Comparison of ENCODE assay signal across 16 cellular contexts in genomic region chr5:75513841-75514240, GRCh38. TPM values are rescaled to one million over a fixed set of nuclear protein-coding genes. Genes with fewer than 3 reads are reported as not detected.
DNase-seq lines count a peak whose midpoint lies in the region; ATAC-seq, FAIRE-seq and TF ChIP-seq lines count a peak whose summit lies in the region.
"Had no signal": no experiment of that assay in that cellular context is flagged by ENCODE, and none has a peak within 500 bp of the region (broad histone marks: within the 10 kb centered on the region; RNA-seq: fewer than 3 reads in every experiment).

No MANE protein-coding gene starts in this region.

- H3K36me3 ChIP-seq in BE2C (no peaks in the 10 kb centered on the region; the same call in 1 of the 2 replicates), MG63 (peaks cover 23% of the 10 kb centered on the region)
- H3K36me3 ChIP-seq: colonic mucosa had no signal

- H3K56ac ChIP-seq in H9 (ENCODE audit: insufficient read length, low read depth, low read length): no peak overlapping the region

- no peak overlapping the region for H3K27ac Mint-ChIP-seq in activated T-helper 17 cell treated with anti-CD3 and anti-CD28 coated beads, Interleukin-2, amount 50 U/mL, for 72 hours
- H3K27ac Mint-ChIP-seq in naive B cell (peak overlapping the region; percentile 75 to 98 (median 92)), H9 (no peak overlapping the region)
- H3K27ac Mint-ChIP-seq: activated CD8-positive, alpha-beta memory T cell treated with anti-CD3 and anti-CD28 coated beads, Interleukin-2, amount 10 ng/mL, durations not matched to agents 7 days and 5 days; CD8-positive, alpha-beta T cell had no signal

- H3K4me3 Mint-ChIP-seq in activated T-helper 17 cell treated with anti-CD3 and anti-CD28 coated beads, Interleukin-2, amount 50 U/mL, for 72 hours: peak overlapping the region; percentile 93
- H3K4me3 Mint-ChIP-seq in naive B cell: peak overlapping the region in 7 of 8 donors; percentile 29 to 97 (median 63)
- H3K4me3 Mint-ChIP-seq in H9: no peak overlapping the region
- H3K4me3 Mint-ChIP-seq: CD8-positive, alpha-beta T cell had no signal

- no peak overlapping the region for H2AK5ac ChIP-seq in H9 (ENCODE audit: insufficient read length, low read length)

- H3K4me3 ChIP-seq in BE2C (ENCODE audit: low read depth, low read length): peak overlapping the region; percentile 85
- H3K4me3 ChIP-seq in MG63: no peak overlapping the region
- H3K4me3 ChIP-seq: colonic mucosa had no signal

- peaks cover 5% of the 10 kb centered on the region for H3K23me2 ChIP-seq in H9 (ENCODE audit: insufficient read length, low read depth, low read length, poor library complexity, severe bottlenecking)

- no peak overlapping the region for H2BK120ac ChIP-seq in H9 (ENCODE audit: low read depth, low read length, poor library complexity, severe bottlenecking)

- no CpG with 5 or more reads among the region's 1 CpG for WGBS in H9 (ENCODE audit: extremely low coverage, insufficient read length, low lambda C conversion rate)

- no peak overlapping the region for H3K9ac ChIP-seq in H9 (ENCODE audit: extremely low read depth, insufficient read length, low read length)

- no peak overlapping the region for H3T11ph ChIP-seq in H9 (ENCODE audit: low read length)

- H4K8ac ChIP-seq in H9 (replicated peaks; ENCODE audit: insufficient read length, low read depth, low read length): no peak overlapping the region

- peaks cover 14% of the 10 kb centered on the region for H3K4me1 ChIP-seq in BE2C
- no peaks in the 10 kb centered on the region for H3K4me1 ChIP-seq in H9 (ENCODE audit: insufficient read depth, low read length)

- H3K27ac ChIP-seq in H9 (ENCODE audit: insufficient read length, low read depth, low read length): no peak overlapping the region
- H3K27ac ChIP-seq: colonic mucosa had no signal

- no peak for DNase-seq in BE2C
- DNase-seq in GM18507 (ENCODE audit: extremely low spot score, insufficient read length, low read depth): no peak
- DNase-seq in naive B cell: peak; percentile 21
- DNase-seq in DMS153 treated with DMSO at 0.1 percent for 48 hours (lab: John Stamatoyannopoulos, UW; ENCODE audit: unreplicated experiment): no peak
- no peak for DNase-seq in sciatic nerve (ENCODE audit: low spot score)
- DNase-seq in H9: no peak
- no peak for DNase-seq in MG63
- DNase-seq: activated CD8-positive, alpha-beta memory T cell treated with anti-CD3 and anti-CD28 coated beads, Interleukin-2, amount 10 ng/mL, durations not matched to agents 7 days and 5 days; CD8-positive, alpha-beta T cell; colonic mucosa; midbrain; NCI-H1105; NCI-H446 treated with DMSO at 0.1 percent for 48 hours; Right ventricle myocardium superior; stimulated activated naive CD8-positive, alpha-beta T cell treated with anti-CD3 and anti-CD28 coated beads, Interleukin-15, Interleukin-2, amounts not matched to agents 100 U/mL and 50 U/mL, for 24 hours had no signal

- H3K4ac ChIP-seq in H9 (ENCODE audit: low read depth, low read length): no peak overlapping the region

- TF ChIP-seq CTCF in BE2C (IDR thresholded peaks at IDR 0.05; ENCODE audit: low read depth, low read length): no peak
- TF ChIP-seq CTCF in H9 (conservative IDR thresholded peaks at IDR 0.05): no peak

- intact Hi-C loops in sciatic nerve (cut with DNase I): no loop called here

- peaks cover 22% of the 10 kb centered on the region for H3K4me1 Mint-ChIP-seq in activated T-helper 17 cell treated with anti-CD3 and anti-CD28 coated beads, Interleukin-2, amount 50 U/mL, for 72 hours
- H3K4me1 Mint-ChIP-seq in naive B cell: peaks cover 33 to 76% (median 69%) of the 10 kb centered on the region in 3 donors
- H3K4me1 Mint-ChIP-seq in H9: peaks cover 25 to 29% of the 10 kb centered on the region in 2 experiments

- no peak overlapping the region for H3K18ac ChIP-seq in H9 (ENCODE audit: insufficient read length, low read depth, low read length)

- H3K27me3 Mint-ChIP-seq in activated T-helper 17 cell treated with anti-CD3 and anti-CD28 coated beads, Interleukin-2, amount 50 U/mL, for 72 hours: no peaks in the 10 kb centered on the region
- no peaks in the 10 kb centered on the region for H3K27me3 Mint-ChIP-seq in naive B cell
- no peaks in the 10 kb centered on the region for H3K27me3 Mint-ChIP-seq in H9 (ENCODE audit: low read depth)
- H3K27me3 Mint-ChIP-seq: activated CD8-positive, alpha-beta memory T cell treated with anti-CD3 and anti-CD28 coated beads, Interleukin-2, amount 10 ng/mL, durations not matched to agents 7 days and 5 days had no signal

- H3K27me3 ChIP-seq in BE2C: no peaks in the 10 kb centered on the region
- no peaks in the 10 kb centered on the region for H3K27me3 ChIP-seq in H9 (ENCODE audit: insufficient read depth, low read length)
- no peaks in the 10 kb centered on the region for H3K27me3 ChIP-seq in MG63
- H3K27me3 ChIP-seq: colonic mucosa had no signal

- no peak overlapping the region for H2AFZ ChIP-seq in H9 (ENCODE audit: low read length)

- H3K4me2 ChIP-seq in H9 (ENCODE audit: insufficient read depth, insufficient read length, low read length): no peak overlapping the region

- H3K36me3 Mint-ChIP-seq in activated T-helper 17 cell treated with anti-CD3 and anti-CD28 coated beads, Interleukin-2, amount 50 U/mL, for 72 hours (ENCODE audit: low read depth): peaks cover 28% of the 10 kb centered on the region
- H3K36me3 Mint-ChIP-seq in naive B cell (no peaks in the 10 kb centered on the region), H9 (ENCODE audit: insufficient read depth in 1 of 3, low read depth in 3 of 3) (peaks cover 0 to 4% (median 0%) of the 10 kb centered on the region in 3 experiments; a peak in 2 of 7 replicates)

- no peak overlapping the region for H2BK20ac ChIP-seq in H9 (ENCODE audit: low read depth, low read length, poor library complexity, severe bottlenecking)

- H3K14ac ChIP-seq in H9 (ENCODE audit: insufficient read depth, low read length): no peak overlapping the region

- no peaks in the 10 kb centered on the region for H3K9me3 Mint-ChIP-seq in activated T-helper 17 cell treated with anti-CD3 and anti-CD28 coated beads, Interleukin-2, amount 50 U/mL, for 72 hours
- H3K9me3 Mint-ChIP-seq in naive B cell: peaks cover 0 to 5% (median 0%) of the 10 kb centered on the region in 7 donors
- peaks cover 0 to 5% of the 10 kb centered on the region in 2 experiments; a peak in 1 of 5 replicates for H3K9me3 Mint-ChIP-seq in H9
- H3K9me3 Mint-ChIP-seq: CD8-positive, alpha-beta T cell had no signal

- H4K91ac ChIP-seq in H9 (ENCODE audit: insufficient read length, low read depth, low read length): no peak overlapping the region

- no peak overlapping the region for H2BK12ac ChIP-seq in H9 (ENCODE audit: insufficient read length, low read depth, low read length)

- H3K23ac ChIP-seq in H9 (ENCODE audit: insufficient read length, low read depth, low read length): no peak overlapping the region

- H4K20me1 ChIP-seq in H9 (ENCODE audit: control insufficient read depth, insufficient read depth, insufficient read length): no peaks in the 10 kb centered on the region

- peak; percentile 71 for FAIRE-seq in GM18507 (lab: Jason Lieb, UNC)

- H3K79me2 ChIP-seq in H9 (ENCODE audit: insufficient read depth, low read length): peaks cover 4% of the 10 kb centered on the region; the same call in 1 of the 2 replicates

- H4K5ac ChIP-seq in H9 (ENCODE audit: insufficient read length, low read depth, low read length): no peak overlapping the region

- H2BK5ac ChIP-seq in H9 (ENCODE audit: insufficient read length, low read length): no peak overlapping the region

- no peak for ATAC-seq in activated T-helper 17 cell treated with anti-CD3 and anti-CD28 coated beads, Interleukin-2, amount 50 U/mL, for 72 hours (replicated peaks)
- peak; percentile 2 to 7 for ATAC-seq in naive B cell (ENCODE audit: low read depth in 2 of 2)
- no peak for ATAC-seq in sciatic nerve
- ATAC-seq: activated CD8-positive, alpha-beta memory T cell treated with anti-CD3 and anti-CD28 coated beads, Interleukin-2, amount 10 ng/mL, durations not matched to agents 7 days and 5 days; CD8-positive, alpha-beta T cell; stimulated activated naive CD8-positive, alpha-beta T cell treated with anti-CD3 and anti-CD28 coated beads, Interleukin-15, Interleukin-2, amounts not matched to agents 100 U/mL and 50 U/mL, for 24 hours had no signal

- H3K9me3 ChIP-seq in BE2C: no peaks in the 10 kb centered on the region
- H3K9me3 ChIP-seq in H9 (ENCODE audit: control insufficient read depth, low read depth, low read length): no peaks in the 10 kb centered on the region
- no peaks in the 10 kb centered on the region for H3K9me3 ChIP-seq in MG63
- H3K9me3 ChIP-seq: colonic mucosa had no signal

- H3K79me1 ChIP-seq in H9 (ENCODE audit: insufficient read depth, low read depth, low read length, poor library complexity, severe bottlenecking): no peaks in the 10 kb centered on the region

- H2BK15ac ChIP-seq in H9 (ENCODE audit: low read depth, low read length): no peak overlapping the region

RNA-seq across cellular contexts. Expression of gene POLK, which starts 2.1 kb away (rescaled TPM):
- polyA plus RNA-seq in BE2C (2012; ENCODE audit: insufficient read depth, insufficient read length, low read depth): 13.8 TPM
- total RNA-seq in activated T-helper 17 cell treated with anti-CD3 and anti-CD28 coated beads, Interleukin-2, amount 50 U/mL, for 72 hours: 10 to 100 TPM; 28.7 to 44.4 TPM
- polyA plus RNA-seq in naive B cell (ENCODE audit: low read depth in 6 of 6): 10 to 100 TPM; 19.3 to 34.7 (median 27.1) TPM
- 63.8 TPM for total RNA-seq in sciatic nerve
- 7.6 and 9.9 TPM in 2 replicates for total RNA-seq in H9 (2021)
- total RNA-seq in MG63 (2014; rRNA removed; shearing (Covaris generic); ENCODE audit: low replicate concordance): 10.9 and 24.0 TPM in 2 replicates

RNA-seq across cellular contexts. Expression of gene CERT1, which starts 2.4 kb away (rescaled TPM):
- 35.5 TPM for polyA plus RNA-seq in BE2C (2012; ENCODE audit: insufficient read depth, insufficient read length, low read depth)
- 10 to 100 TPM; 24.9 to 40.3 TPM for total RNA-seq in activated T-helper 17 cell treated with anti-CD3 and anti-CD28 coated beads, Interleukin-2, amount 50 U/mL, for 72 hours
- 10 to 100 TPM; 16.6 to 27.3 (median 22.1) TPM for polyA plus RNA-seq in naive B cell (ENCODE audit: low read depth in 6 of 6)
- total RNA-seq in sciatic nerve (44.6 TPM), H9 (2021) (48.1 and 50.2 TPM in 2 replicates)
- 7.6 and 11.1 TPM in 2 replicates for total RNA-seq in MG63 (2014; rRNA removed; shearing (Covaris generic); ENCODE audit: low replicate concordance)

Comparison
In these comparisons a context has a peak if more than half of its experiments do, and no peak if none do; other contexts are left out.
1. ATAC-seq: peak in naive B cell (2 of 2); none in activated T-helper 17 cell treated with anti-CD3 and anti-CD28 coated beads, Interleukin-2, amount 50 U/mL, for 72 hours (single experiment) and sciatic nerve (single experiment).
2. H3K27ac Mint-ChIP-seq: peak in naive B cell (6 of 6); none in activated T-helper 17 cell treated with anti-CD3 and anti-CD28 coated beads, Interleukin-2, amount 50 U/mL, for 72 hours (single experiment) and H9 (0 of 3).
3. H3K4me3 Mint-ChIP-seq: peak in activated T-helper 17 cell treated with anti-CD3 and anti-CD28 coated beads, Interleukin-2, amount 50 U/mL, for 72 hours (single experiment) and naive B cell (7 of 8); none in H9 (0 of 2).